ENCODE assay signal across 1 cellular context in the genomic region with DNA sequence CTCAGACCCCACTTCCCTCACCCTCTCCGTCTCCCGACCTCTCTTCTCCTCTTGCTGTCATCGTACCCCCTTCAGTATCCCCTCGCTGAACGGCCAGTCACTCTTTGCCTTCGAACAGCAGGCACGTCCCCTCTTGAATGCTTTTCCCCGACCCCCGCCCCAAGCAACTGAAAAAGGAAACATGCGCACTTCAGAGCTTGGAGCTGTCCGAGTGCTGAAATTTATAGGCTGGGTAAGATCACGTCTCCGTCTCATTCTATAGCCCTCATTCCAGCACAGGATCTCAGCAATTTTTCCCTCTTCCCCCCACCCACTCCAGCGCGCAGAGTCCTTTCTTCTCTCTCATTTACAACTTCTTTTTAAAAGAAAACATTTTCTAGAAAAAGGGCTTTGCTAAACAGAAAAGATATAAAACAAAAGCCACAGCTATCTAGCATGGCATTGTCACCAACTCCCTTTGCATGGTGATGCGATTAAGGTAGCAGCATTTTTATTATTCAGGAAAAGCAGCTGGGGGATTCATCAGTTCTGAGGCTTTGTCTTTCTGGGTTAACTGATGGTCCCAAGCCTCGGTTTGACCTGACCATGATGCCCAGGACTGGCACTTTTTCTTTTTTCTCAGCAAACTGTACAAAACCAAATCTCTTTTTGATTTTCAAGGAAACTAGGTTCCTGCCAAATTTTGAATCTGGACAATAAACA.
TF ChIP-seq lines count a peak whose summit lies in the region.

A gene (plus strand): TSS at position 249 of the 702 bp plus-strand sequence. CDS start 522 bp downstream, outside the sequence.

TF ChIP-seq in IMR-90, 13 proteins besides CTCF, POLR2A, EP300 and RAD21:
- TF ChIP-seq, protein P1, sequence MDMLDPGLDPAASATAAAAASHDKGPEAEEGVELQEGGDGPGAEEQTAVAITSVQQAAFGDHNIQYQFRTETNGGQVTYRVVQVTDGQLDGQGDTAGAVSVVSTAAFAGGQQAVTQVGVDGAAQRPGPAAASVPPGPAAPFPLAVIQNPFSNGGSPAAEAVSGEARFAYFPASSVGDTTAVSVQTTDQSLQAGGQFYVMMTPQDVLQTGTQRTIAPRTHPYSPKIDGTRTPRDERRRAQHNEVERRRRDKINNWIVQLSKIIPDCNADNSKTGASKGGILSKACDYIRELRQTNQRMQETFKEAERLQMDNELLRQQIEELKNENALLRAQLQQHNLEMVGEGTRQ (IDR thresholded peaks at IDR 0.05; ENCODE audit: low read depth, low read length), result no peak
- TF ChIP-seq RFX5 (IDR thresholded peaks at IDR 0.05; ENCODE audit: low read depth, low read length) (no peak), FOS (IDR thresholded peaks at IDR 0.05; ENCODE audit: low read depth, low read length) (no peak), BHLHE40 (IDR thresholded peaks at IDR 0.05; ENCODE audit: low read depth, low read length) (no peak), MXI1 (IDR thresholded peaks at IDR 0.05; ENCODE audit: borderline replicate concordance, low read depth, low read length) (no peak), NFE2L2 (IDR thresholded peaks at IDR 0.05; ENCODE audit: low read depth, low read length) (no peak), MAZ (IDR thresholded peaks at IDR 0.05; ENCODE audit: borderline replicate concordance, low read depth, low read length) (no peak), RCOR1 (IDR thresholded peaks at IDR 0.05; ENCODE audit: insufficient replicate concordance, low read length) (no peak), CHD1 (IDR thresholded peaks at IDR 0.05; ENCODE audit: low read depth, low read length) (no peak), MAFK (IDR thresholded peaks at IDR 0.05; ENCODE audit: low read depth, low read length) (no peak)
- TF ChIP-seq, protein P2, sequence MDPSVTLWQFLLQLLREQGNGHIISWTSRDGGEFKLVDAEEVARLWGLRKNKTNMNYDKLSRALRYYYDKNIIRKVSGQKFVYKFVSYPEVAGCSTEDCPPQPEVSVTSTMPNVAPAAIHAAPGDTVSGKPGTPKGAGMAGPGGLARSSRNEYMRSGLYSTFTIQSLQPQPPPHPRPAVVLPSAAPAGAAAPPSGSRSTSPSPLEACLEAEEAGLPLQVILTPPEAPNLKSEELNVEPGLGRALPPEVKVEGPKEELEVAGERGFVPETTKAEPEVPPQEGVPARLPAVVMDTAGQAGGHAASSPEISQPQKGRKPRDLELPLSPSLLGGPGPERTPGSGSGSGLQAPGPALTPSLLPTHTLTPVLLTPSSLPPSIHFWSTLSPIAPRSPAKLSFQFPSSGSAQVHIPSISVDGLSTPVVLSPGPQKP (IDR thresholded peaks at IDR 0.05; ENCODE audit: borderline replicate concordance, low read depth, low read length), result no peak
TF ChIP-seq in IMR-90: peak in this region for 0.
